ENCODE assay signal across 8 cellular contexts in genomic region chr15:41558400-41559238, GRCh38. TPM values are rescaled to one million over a fixed set of nuclear protein-coding genes. Genes with fewer than 3 reads are reported as not detected.
DNase-seq lines count a peak whose midpoint lies in the region.

Gene TYRO3, plus strand, starts transcription at chr15:41559212. Its CDS starts 46 bp downstream, at chr15:41559258.

- peak within 1 kb of the TSS; percentile 58 for H3K4me3 ChIP-seq in Jurkat, Clone E6-1 (ENCODE audit: low read length)

- DNase-seq in Daoy (ENCODE audit: low read depth) (peak; percentile 68), kidney tubule cell (ENCODE audit: low spot score) (peak; percentile 56), SK-N-DZ (ENCODE audit: low spot score) (no peak), MV-4-11 (lab: John Stamatoyannopoulos, UW) (no peak)
- no peak for DNase-seq in Jurkat, Clone E6-1 (ENCODE audit: low read depth, low spot score)
- DNase-seq in activated CD4-positive, alpha-beta T cell treated with anti-CD3 and anti-CD28 coated beads for 1 hour, result peak; percentile 67
- peak; percentile 68 for DNase-seq in central memory CD4-positive, alpha-beta T cell
- peak; percentile 81 for DNase-seq in stimulated activated CD4-positive, alpha-beta T cell treated with anti-CD3 and anti-CD28 coated beads, Interleukin-15, amount 100 ng/mL, for 24 hours

RNA-seq across cellular contexts. Expression of gene TYRO3, which starts in this region (rescaled TPM):
- 3.9 and 4.6 TPM in 2 replicates for total RNA-seq in Daoy (2014; rRNA removed; shearing (Covaris generic))
- 13.8 TPM for polyA plus RNA-seq in Jurkat, Clone E6-1 (2012; ENCODE audit: insufficient read depth, insufficient read length)
- 16.3 and 17.9 TPM in 2 replicates for polyA plus RNA-seq in SK-N-DZ (2014; cell fraction: cytosol; rRNA removed)
- 17.2 and 21.0 TPM in 2 replicates for polyA plus RNA-seq in SK-N-DZ (2014; cell fraction: nucleus; rRNA removed)

Comparison
In these comparisons a context has a peak if more than half of its experiments do, and no peak if none do; other contexts are left out.
1. DNase-seq: peak in Daoy (single experiment), activated CD4-positive, alpha-beta T cell treated with anti-CD3 and anti-CD28 coated beads for 1 hour (single experiment), central memory CD4-positive, alpha-beta T cell (single experiment), kidney tubule cell (single experiment) and stimulated activated CD4-positive, alpha-beta T cell treated with anti-CD3 and anti-CD28 coated beads, Interleukin-15, amount 100 ng/mL, for 24 hours (single experiment); none in Jurkat, Clone E6-1 (single experiment), SK-N-DZ (single experiment) and MV-4-11 (single experiment).